7 cellular contexts compared by ENCODE assay signal in genomic region chr6:3848925-3849605, GRCh38. TPM values are rescaled to one million over a fixed set of nuclear protein-coding genes. Genes with fewer than 3 reads are reported as not detected.
DNase-seq lines count a peak whose midpoint lies in the region; ATAC-seq lines count a peak whose summit lies in the region.

A gene with protein sequence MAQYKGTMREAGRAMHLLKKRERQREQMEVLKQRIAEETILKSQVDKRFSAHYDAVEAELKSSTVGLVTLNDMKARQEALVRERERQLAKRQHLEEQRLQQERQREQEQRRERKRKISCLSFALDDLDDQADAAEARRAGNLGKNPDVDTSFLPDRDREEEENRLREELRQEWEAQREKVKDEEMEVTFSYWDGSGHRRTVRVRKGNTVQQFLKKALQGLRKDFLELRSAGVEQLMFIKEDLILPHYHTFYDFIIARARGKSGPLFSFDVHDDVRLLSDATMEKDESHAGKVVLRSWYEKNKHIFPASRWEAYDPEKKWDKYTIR (plus strand): TSS chr6:3849373. CDS start chr6:3849812, 439 bp downstream.

- ATAC-seq in GM18858 (IDR thresholded peaks at IDR 0.05; ENCODE audit: unreplicated experiment) (peak; percentile 51), HG03045 (IDR thresholded peaks at IDR 0.05; ENCODE audit: unreplicated experiment) (peak; percentile 89)

- DNase-seq in NCI-H460 (ENCODE audit: extremely low read depth, low read depth) (peak; percentile 75), lung microvascular endothelial cell (ENCODE audit: low read depth in 2 of 2) (peak; percentile 85 to 92)
- peak; percentile 95 for DNase-seq in activated CD8-positive, alpha-beta memory T cell treated with anti-CD3 and anti-CD28 coated beads for 24 hours
- peak; percentile 85 for DNase-seq in effector CD8-positive, alpha-beta T cell (lab: John Stamatoyannopoulos, UW)
- DNase-seq in stimulated activated CD4-positive, alpha-beta T cell treated with anti-CD3 and anti-CD28 coated beads, TNF-alpha, amount 100 ng/mL, for 48 hours (ENCODE audit: low read depth in 3 of 3) = peak; percentile 83 to 89 (median 85)

RNA-seq across cellular contexts. Expression of the gene that starts here (rescaled TPM):
- total RNA-seq in NCI-H460 (2014; rRNA removed; shearing (Covaris generic)) = 0.92 and 1.4 TPM in 2 replicates
- polyA plus RNA-seq in NCI-H460 (2014; cell fraction: nucleus; rRNA removed) = 0.46 and 2.1 TPM in 2 replicates
- 4.8 and 7.5 TPM in 2 replicates for total RNA-seq in lung microvascular endothelial cell

Comparison
In these comparisons a context has a peak if more than half of its experiments do, and no peak if none do; other contexts are left out.
1. Peak in every context shown above with its lines: DNase-seq and ATAC-seq.